23 cellular contexts compared by ENCODE assay signal in the genomic region with DNA sequence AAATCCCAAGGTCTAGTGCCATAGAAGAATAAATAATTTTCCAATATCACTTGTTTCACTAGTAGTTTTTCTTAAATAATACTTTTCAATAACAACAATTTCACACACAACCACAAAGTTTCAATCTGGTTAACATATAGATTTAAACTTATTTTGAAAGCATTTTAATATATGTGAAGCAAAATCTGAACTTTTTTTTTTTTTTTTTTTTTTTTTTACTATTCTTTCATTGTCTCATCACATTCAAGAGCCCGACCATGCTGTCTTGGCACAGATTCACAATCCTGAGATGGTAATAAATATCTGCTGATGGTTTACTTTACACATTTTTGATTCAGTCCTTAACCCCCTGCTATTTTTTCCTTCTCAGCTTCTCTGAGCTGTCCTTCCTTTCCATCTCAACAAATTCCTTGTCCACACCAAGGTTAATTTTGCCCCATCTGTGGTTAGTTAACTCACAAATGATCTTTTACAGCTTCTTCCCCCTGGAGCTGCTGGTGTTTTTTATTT.
DNase-seq lines count a peak whose midpoint lies in the region; ATAC-seq and TF ChIP-seq lines count a peak whose summit lies in the region.
"Had no signal": no experiment of that assay in that cellular context is flagged by ENCODE, and none has a peak within 500 bp of the region (broad histone marks: within the 10 kb centered on the region; RNA-seq: fewer than 3 reads in every experiment).

No MANE protein-coding gene starts in this region.

- H3K4me3 Mint-ChIP-seq in nephron (no peak overlapping the region), natural killer cell (no peak overlapping the region)
- H3K4me3 Mint-ChIP-seq in naive thymus-derived CD8-positive, alpha-beta T cell: no peak overlapping the region
- H3K4me3 Mint-ChIP-seq: activated naive CD8-positive, alpha-beta T cell treated with anti-CD3 and anti-CD28 coated beads, Interleukin-2, amount 10 ng/mL, durations not matched to agents 7 days and 5 days had no signal

- peaks cover 23% of the 10 kb centered on the region for H3K36me3 Mint-ChIP-seq in nephron (ENCODE audit: low read depth)
- no peaks in the 10 kb centered on the region for H3K36me3 Mint-ChIP-seq in natural killer cell
- H3K36me3 Mint-ChIP-seq in naive thymus-derived CD8-positive, alpha-beta T cell: peaks cover 0 to 9% (median 0%) of the 10 kb centered on the region in 3 donors

- H3K4me3 ChIP-seq in A673 (ENCODE audit: low read depth, low read length, poor library complexity, severe bottlenecking) (no peak overlapping the region), choroid plexus epithelial cell (ENCODE audit: low read depth, low read length) (no peak overlapping the region)
- H3K4me3 ChIP-seq: A549; BLaER1 treated with 17β-estradiol and CSF1 and Interleukin-3, amounts not matched to agents 10 nM and 100 nM; colonic mucosa; mucosa of descending colon; spleen; transverse colon had no signal

- no peaks in the 10 kb centered on the region for H3K27me3 ChIP-seq in A673 (replicated peaks; ENCODE audit: insufficient read depth, low read depth, low read length, poor library complexity)
- H3K27me3 ChIP-seq: BLaER1 treated with 17β-estradiol and CSF1 and Interleukin-3, amounts not matched to agents 10 nM and 100 nM; colonic mucosa; spleen; transverse colon had no signal

- TF ChIP-seq CTCF in A673 (conservative IDR thresholded peaks at IDR 0.05; ENCODE audit: low read depth, low read length) (no peak), choroid plexus epithelial cell (conservative IDR thresholded peaks at IDR 0.05; ENCODE audit: low read depth, low read length) (no peak), nephron (IDR thresholded peaks at IDR 0.05; ENCODE audit: unreplicated experiment in 3 of 3) (no peak), natural killer cell (IDR thresholded peaks at IDR 0.05) (no peak)

- H3K4me1 ChIP-seq in A673 (ENCODE audit: insufficient read depth, low read length, poor library complexity, severe bottlenecking): peaks cover 23% of the 10 kb centered on the region
- H3K4me1 ChIP-seq: A549, colonic mucosa had no signal

- ATAC-seq in natural killer cell (no peak), HG03521 (IDR thresholded peaks at IDR 0.05; ENCODE audit: unreplicated experiment) (no peak)
- no peak for ATAC-seq in naive thymus-derived CD8-positive, alpha-beta T cell
- ATAC-seq: A549; mucosa of descending colon; SK-N-SH treated with all-trans-retinoic acid at 6 μM for 48 hours; stimulated activated naive CD8-positive, alpha-beta T cell treated with anti-CD3 and anti-CD28 coated beads, Interleukin-15, Interleukin-2, amounts not matched to agents 100 U/mL and 50 U/mL, for 24 hours had no signal

- H3K9me3 ChIP-seq in A673 (ENCODE audit: low read depth, low read length, poor library complexity, severe bottlenecking): no peaks in the 10 kb centered on the region
- H3K9me3 ChIP-seq: A549, Caco-2, colonic mucosa, mucosa of descending colon, transverse colon had no signal

- intact Hi-C loops in A673 (cut with micrococcal nuclease; ENCODE audit: unreplicated experiment): no loop called here
- intact Hi-C loops in natural killer cell (cut with micrococcal nuclease): no loop called here

- in situ Hi-C loops in KBM-7 (cut with MboI; ENCODE audit: low pct_unique_long_range_greater_than_20kb, low sequenced_read_pairs): no loop called here

- POLR2A ChIA-PET in A673 (lab: Charles Lee; ENCODE audit: low non-redundant PET) (no interaction called here), HEK293T (lab: Yijun Ruan, JAX) (no interaction called here)
- POLR2A ChIA-PET in naive thymus-derived CD8-positive, alpha-beta T cell (lab: Charles Lee): interaction anchor here (0.7 kb wide), 1 partner anchor 374 kb away, joined by 5 read pairs; no protein-coding TSS in a partner anchor

- no TSS peak for BruUV-seq in A673 (replicated peaks; lab: Mats Ljungman, UMichigan)

- no peak overlapping the region for H3K27ac ChIP-seq in A673 (ENCODE audit: low read depth, low read length, poor library complexity, severe bottlenecking)
- H3K27ac ChIP-seq: A549; BLaER1 treated with 17β-estradiol and CSF1 and Interleukin-3, amounts not matched to agents 10 nM and 100 nM; colonic mucosa; spleen; transverse colon; WERI-Rb-1 had no signal

- DNase-seq in A673 (ENCODE audit: low spot score) (peak; percentile 70), HEK293T (ENCODE audit: extremely low spot score) (no peak), choroid plexus epithelial cell (ENCODE audit: low read depth) (peak; percentile 50), natural killer cell (no peak), KBM-7 (no peak)
- no peak for DNase-seq in naive thymus-derived CD8-positive, alpha-beta T cell
- DNase-seq: activated CD8-positive, alpha-beta memory T cell treated with anti-CD3 and anti-CD28 coated beads, Interleukin-2, amount 50 U/mL, for 48 hours; activated naive CD8-positive, alpha-beta T cell treated with anti-CD3 and anti-CD28 coated beads, Interleukin-2, amount 10 ng/mL, durations not matched to agents 7 days and 5 days; Caco-2; colonic mucosa; HCEC 1CT; NCI-H1694; spleen; stimulated activated CD4-positive, alpha-beta T cell treated with anti-CD3 and anti-CD28 coated beads, Interleukin-4, amount 100 ng/mL, for 1 hour; stimulated activated naive CD8-positive, alpha-beta T cell treated with anti-CD3 and anti-CD28 coated beads, Interleukin-15, Interleukin-2, amounts not matched to agents 100 U/mL and 50 U/mL, for 24 hours; transverse colon; WERI-Rb-1 had no signal

- no peaks in the 10 kb centered on the region for H3K36me3 ChIP-seq in A673 (ENCODE audit: insufficient read depth, low read length, poor library complexity, severe bottlenecking)
- H3K36me3 ChIP-seq: colonic mucosa, transverse colon had no signal

- H3K27me3 Mint-ChIP-seq in nephron (ENCODE audit: low read depth): no peaks in the 10 kb centered on the region
- no peaks in the 10 kb centered on the region for H3K27me3 Mint-ChIP-seq in natural killer cell (ENCODE audit: low read depth in 2 of 2)
- no peaks in the 10 kb centered on the region for H3K27me3 Mint-ChIP-seq in naive thymus-derived CD8-positive, alpha-beta T cell
- H3K27me3 Mint-ChIP-seq: activated naive CD8-positive, alpha-beta T cell treated with anti-CD3 and anti-CD28 coated beads, Interleukin-2, amount 10 ng/mL, durations not matched to agents 7 days and 5 days had no signal

- H3K27ac Mint-ChIP-seq in nephron (peak overlapping the region in 2 of 3 experiments; percentile 33 to 43), natural killer cell (peak overlapping the region in 1 of 2 donors; percentile 72)
- no peak overlapping the region for H3K27ac Mint-ChIP-seq in naive thymus-derived CD8-positive, alpha-beta T cell
- H3K27ac Mint-ChIP-seq: activated naive CD8-positive, alpha-beta T cell treated with anti-CD3 and anti-CD28 coated beads, Interleukin-2, amount 10 ng/mL, durations not matched to agents 7 days and 5 days had no signal

- H3K4me1 Mint-ChIP-seq in nephron (peaks cover 16% of the 10 kb centered on the region), natural killer cell (peaks cover 36 to 46% of the 10 kb centered on the region in 2 donors)
- peaks cover 22 to 58% (median 39%) of the 10 kb centered on the region in 4 donors for H3K4me1 Mint-ChIP-seq in naive thymus-derived CD8-positive, alpha-beta T cell

- CTCF ChIA-PET in A673 (lab: Charles Lee) (no interaction called here), HEK293T (lab: Yijun Ruan, JAX) (interaction anchor here (0.6 to 2.0 kb wide), 2 partner anchors 14 to 129 kb away, joined by 5 to 9 read pairs; no protein-coding TSS in a partner anchor)

- no peaks in the 10 kb centered on the region for H3K9me3 Mint-ChIP-seq in nephron
- no peaks in the 10 kb centered on the region for H3K9me3 Mint-ChIP-seq in natural killer cell
- no peaks in the 10 kb centered on the region for H3K9me3 Mint-ChIP-seq in naive thymus-derived CD8-positive, alpha-beta T cell
- H3K9me3 Mint-ChIP-seq: activated naive CD8-positive, alpha-beta T cell treated with anti-CD3 and anti-CD28 coated beads, Interleukin-2, amount 10 ng/mL, durations not matched to agents 7 days and 5 days had no signal

TF ChIP-seq in HEK293T, 16 proteins besides CTCF, POLR2A, EP300 and RAD21:
- no peak for TF ChIP-seq SP1 (IDR thresholded peaks at IDR 0.05)
- peak; percentile 66 for TF ChIP-seq ZNF384 (IDR thresholded peaks at IDR 0.05)
- TF ChIP-seq SUZ12 (IDR thresholded peaks at IDR 0.05): no peak

Comparison
In these comparisons a context has a peak if more than half of its experiments do, and no peak if none do; other contexts are left out.
1. DNase-seq: peak in A673 (single experiment) and choroid plexus epithelial cell (single experiment); none in HEK293T (single experiment), natural killer cell (single experiment), KBM-7 (single experiment) and naive thymus-derived CD8-positive, alpha-beta T cell (0 of 10).
2. H3K27ac Mint-ChIP-seq: peak in nephron (2 of 3); none in naive thymus-derived CD8-positive, alpha-beta T cell (0 of 10).